In the genomic region with DNA sequence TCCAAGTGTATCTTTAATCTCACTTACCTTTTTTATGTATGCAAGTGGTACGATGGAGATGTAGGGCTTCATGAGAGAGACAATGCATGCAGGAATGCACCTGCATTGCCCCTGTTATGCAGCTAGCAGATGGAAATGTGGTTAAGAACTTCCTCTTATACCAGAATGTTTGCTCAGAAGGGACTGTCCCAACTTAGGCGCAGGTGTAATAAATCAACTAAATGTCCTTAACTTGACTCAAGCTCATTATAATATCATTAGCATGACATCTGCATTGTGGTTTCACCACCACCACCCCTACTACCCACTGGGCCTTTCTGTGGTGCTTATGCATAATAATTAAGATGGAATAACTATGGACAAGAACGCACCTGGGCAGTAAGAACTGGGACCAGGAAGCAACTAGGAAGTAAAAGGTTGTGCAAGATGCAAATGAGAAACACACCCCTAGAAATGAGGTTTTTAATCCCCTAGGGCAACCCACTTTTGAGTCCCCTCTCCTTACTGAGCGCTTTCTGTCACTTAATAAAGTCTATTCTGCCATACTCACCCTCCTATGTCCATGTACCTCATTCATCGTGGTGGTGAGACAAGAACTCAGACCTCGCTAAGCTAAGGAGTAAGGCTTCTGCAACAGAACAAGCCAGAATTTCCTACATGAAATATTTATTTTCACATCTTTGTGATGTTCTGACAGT, we compare ENCODE assay signal across 9 cellular contexts.
DNase-seq lines count a peak whose midpoint lies in the region; ATAC-seq and TF ChIP-seq lines count a peak whose summit lies in the region.
"Had no signal": no experiment of that assay in that cellular context is flagged by ENCODE, and none has a peak within 500 bp of the region (broad histone marks: within the 10 kb centered on the region; RNA-seq: fewer than 3 reads in every experiment).

No MANE protein-coding gene starts in this region.

- H3K4me3 Mint-ChIP-seq in CD4-positive, alpha-beta T cell = peak overlapping the region; percentile 77

- in situ Hi-C loops in GM23248 (cut with MboI) = no loop called here

- no peak overlapping the region for H3K27ac ChIP-seq in CD4-positive, alpha-beta T cell (ENCODE audit: low read depth, low read length)
- H3K27ac ChIP-seq in coronary artery (no peak overlapping the region), heart left ventricle (no peak overlapping the region), vagina (no peak overlapping the region), GM23248 (no peak overlapping the region)
- H3K27ac ChIP-seq: C4-2B had no signal

- no peaks in the 10 kb centered on the region for H4K20me1 ChIP-seq in GM23248 (ENCODE audit: insufficient read depth)

- H3K4me3 ChIP-seq in coronary artery (no peak overlapping the region), heart left ventricle (no peak overlapping the region), vagina (no peak overlapping the region), GM23248 (no peak overlapping the region)

- TF ChIP-seq POLR2A in heart left ventricle (IDR thresholded peaks at IDR 0.05) = no peak
- TF ChIP-seq POLR2A in vagina (IDR thresholded peaks at IDR 0.05) = no peak

- no peaks in the 10 kb centered on the region for H3K9me2 ChIP-seq in GM23248 (ENCODE audit: insufficient read depth)

- no peak for TF ChIP-seq CTCF in CD4-positive, alpha-beta T cell (IDR thresholded peaks at IDR 0.05)
- TF ChIP-seq CTCF in coronary artery (IDR thresholded peaks at IDR 0.05) = no peak
- TF ChIP-seq CTCF in heart left ventricle (IDR thresholded peaks at IDR 0.05) = no peak
- TF ChIP-seq CTCF in vagina (IDR thresholded peaks at IDR 0.05) = no peak

- no peaks in the 10 kb centered on the region for H3K9me3 Mint-ChIP-seq in CD4-positive, alpha-beta T cell

- H3K36me3 Mint-ChIP-seq in CD4-positive, alpha-beta T cell (ENCODE audit: low read depth) = no peaks in the 10 kb centered on the region

- CTCF ChIA-PET in CD4-positive, alpha-beta T cell (lab: Charles Lee) = no interaction called here

- H3K4me1 ChIP-seq in heart left ventricle (no peaks in the 10 kb centered on the region), vagina (no peaks in the 10 kb centered on the region), GM23248 (ENCODE audit: insufficient read depth) (no peaks in the 10 kb centered on the region)

- ATAC-seq in CD4-positive, alpha-beta T cell (ENCODE audit: poor library complexity) = peak; percentile 98
- peak; percentile 95 for ATAC-seq in GM21367 (IDR thresholded peaks at IDR 0.05; ENCODE audit: unreplicated experiment)
- ATAC-seq in HG03565 (IDR thresholded peaks at IDR 0.05; ENCODE audit: unreplicated experiment) = peak; percentile 94
- no peak for ATAC-seq in heart left ventricle

- intact Hi-C loops in CD4-positive, alpha-beta T cell (cut with DNase I, micrococcal nuclease) = loop anchor here (10.0 kb wide), 2 partner anchors 1035 to 1145 kb away; no protein-coding TSS in a partner anchor
- intact Hi-C loops in heart left ventricle (cut with DNase I) = loop anchor here in 6 of 10 donors (10.0 kb wide), 2 partner anchors 885 to 1105 kb away; a partner anchor contains a TSS
- intact Hi-C loops in vagina (cut with DNase I) = no loop called here

- peaks cover 30% of the 10 kb centered on the region for H3K4me1 Mint-ChIP-seq in CD4-positive, alpha-beta T cell (ENCODE audit: low read depth)

- H3K79me2 ChIP-seq in GM23248 (ENCODE audit: insufficient read depth) = no peaks in the 10 kb centered on the region

- DNase-seq in CD4-positive, alpha-beta T cell = peak in 9 of 10 experiments; percentile 5 to 45 (median 25)
- DNase-seq in activated T-helper 1 cell treated with Interleukin-2 at 50 U/mL for 16 hours (ENCODE audit: low read depth) (peak; percentile 20), coronary artery (ENCODE audit: low spot score) (no peak), heart left ventricle (no peak), vagina (ENCODE audit: extremely low spot score in 2 of 2) (no peak), GM23248 (no peak)

- no peaks in the 10 kb centered on the region for H3F3A ChIP-seq in GM23248 (ENCODE audit: insufficient read depth)

- H3K9ac ChIP-seq in GM23248 = no peak overlapping the region

- H3K36me3 ChIP-seq in heart left ventricle = no peaks in the 10 kb centered on the region
- no peaks in the 10 kb centered on the region for H3K36me3 ChIP-seq in vagina
- no peaks in the 10 kb centered on the region for H3K36me3 ChIP-seq in GM23248 (ENCODE audit: low read depth)

- POLR2A ChIA-PET in CD4-positive, alpha-beta T cell (lab: Charles Lee) = interaction anchor here (0.6 to 1.5 kb wide), 7 partner anchors 60 to 1231 kb away, joined by 3 to 7 read pairs (median 4); a partner anchor contains a TSS

- WGBS in heart left ventricle, 4 donors = 86 to 93% (median 88%) methylated on average over 6 of the region's 6 CpGs
- 39 to 41% methylated on average over 6 of the region's 6 CpGs for WGBS in GM23248 (ENCODE audit: low coverage in 1 of 2, low lambda C conversion rate in 2 of 2, missing lambda C conversion rate in 2 of 2), 2 experiments

- H2AFZ ChIP-seq in GM23248 = no peak overlapping the region

- no peak overlapping the region for H3K4me2 ChIP-seq in GM23248 (ENCODE audit: unreplicated experiment)

- peak overlapping the region; percentile 64 for H3K27ac Mint-ChIP-seq in CD4-positive, alpha-beta T cell

- no peaks in the 10 kb centered on the region for H3K27me3 ChIP-seq in CD4-positive, alpha-beta T cell (ENCODE audit: control insufficient read depth, insufficient read depth, low read length)
- H3K27me3 ChIP-seq in heart left ventricle = no peaks in the 10 kb centered on the region
- no peaks in the 10 kb centered on the region for H3K27me3 ChIP-seq in vagina
- H3K27me3 ChIP-seq in GM23248 (replicated peaks; ENCODE audit: insufficient read depth) = no peaks in the 10 kb centered on the region

- no peaks in the 10 kb centered on the region for H3K27me3 Mint-ChIP-seq in CD4-positive, alpha-beta T cell

- no peaks in the 10 kb centered on the region for H3K9me3 ChIP-seq in CD4-positive, alpha-beta T cell (ENCODE audit: control insufficient read depth, low read length)
- H3K9me3 ChIP-seq in heart left ventricle (no peaks in the 10 kb centered on the region), vagina (no peaks in the 10 kb centered on the region), GM23248 (ENCODE audit: low read depth) (no peaks in the 10 kb centered on the region)

Comparison
In these comparisons a context has a peak if more than half of its experiments do, and no peak if none do; other contexts are left out.
1. ATAC-seq: peak in CD4-positive, alpha-beta T cell (single experiment), GM21367 (single experiment) and HG03565 (single experiment); none in heart left ventricle (0 of 4).
2. DNase-seq: peak in CD4-positive, alpha-beta T cell (9 of 10) and activated T-helper 1 cell treated with Interleukin-2 at 50 U/mL for 16 hours (single experiment); none in coronary artery (single experiment), heart left ventricle (0 of 5), vagina (0 of 2) and GM23248 (single experiment).